9 cellular contexts compared by ENCODE assay signal in genomic region chr16:67673712-67674580, GRCh38. TPM values are rescaled to one million over a fixed set of nuclear protein-coding genes. Genes with fewer than 3 reads are reported as not detected.
DNase-seq lines count a peak whose midpoint lies in the region; ATAC-seq and TF ChIP-seq lines count a peak whose summit lies in the region.
"Had no signal": no experiment of that assay in that cellular context is flagged by ENCODE, and none has a peak within 500 bp of the region (broad histone marks: within the 10 kb centered on the region; RNA-seq: fewer than 3 reads in every experiment).

No MANE protein-coding gene starts in this region.

- no peaks in the 10 kb centered on the region for H3K36me3 Mint-ChIP-seq in T-helper 1 cell treated with Interleukin-12 subunit alpha and Interleukin-12 subunit beta and Interleukin-4 antibody, amounts not matched to agents 30 μg/mL and 1 μg/mL, for 36 hours (ENCODE audit: low read depth)
- no peaks in the 10 kb centered on the region for H3K36me3 Mint-ChIP-seq in type B pancreatic cell
- H3K36me3 Mint-ChIP-seq: activated naive CD8-positive, alpha-beta T cell had no signal

- H3K4me3 ChIP-seq in adrenal gland = no peak overlapping the region

- no peaks in the 10 kb centered on the region for H3K27me3 ChIP-seq in adrenal gland

- intact Hi-C loops in adrenal gland (cut with DNase I) = loop anchor here (5.0 to 10.0 kb wide), 4 partner anchors 141 to 361 kb away; no protein-coding TSS in a partner anchor

- peak overlapping the region; percentile 18 to 87 (median 47) for H3K27ac ChIP-seq in adrenal gland

- peak; percentile 64 for ATAC-seq in left lobe of liver
- no peak for ATAC-seq in GM21528 (IDR thresholded peaks at IDR 0.05; ENCODE audit: low FRiP score, unreplicated experiment)

- H3K27me3 Mint-ChIP-seq in T-helper 1 cell treated with Interleukin-12 subunit alpha and Interleukin-12 subunit beta and Interleukin-4 antibody, amounts not matched to agents 30 μg/mL and 1 μg/mL, for 36 hours (ENCODE audit: low read depth) = no peaks in the 10 kb centered on the region
- H3K27me3 Mint-ChIP-seq in type B pancreatic cell = no peaks in the 10 kb centered on the region
- H3K27me3 Mint-ChIP-seq: activated naive CD8-positive, alpha-beta T cell had no signal

- no peak for DNase-seq in T-helper 1 cell
- DNase-seq in adrenal gland = peak; percentile 62 to 86 (median 73)
- peak; percentile 92 for DNase-seq in left lobe of liver (ENCODE audit: low spot score)
- DNase-seq in type B pancreatic cell (ENCODE audit: extremely low spot score, unreplicated experiment) = no peak
- no peak for DNase-seq in activated naive CD4-positive, alpha-beta T cell treated with Interleukin-2 at 50 U/mL for 16 hours
- no peak for DNase-seq in SW480 (ENCODE audit: low spot score)

- H3K4me1 ChIP-seq in adrenal gland (replicated peaks in 1 of 2) = peaks cover 12 to 26% of the 10 kb centered on the region in 2 donors

- H3K36me3 ChIP-seq in adrenal gland (replicated peaks in 1 of 2) = peaks cover 0 to 9% of the 10 kb centered on the region in 2 donors

- TF ChIP-seq CTCF in adrenal gland (IDR thresholded peaks at IDR 0.05) (no peak), type B pancreatic cell (conservative IDR thresholded peaks at IDR 0.05) (no peak)

- H3K9me3 Mint-ChIP-seq in T-helper 1 cell treated with Interleukin-12 subunit alpha and Interleukin-12 subunit beta and Interleukin-4 antibody, amounts not matched to agents 30 μg/mL and 1 μg/mL, for 36 hours = no peaks in the 10 kb centered on the region
- H3K9me3 Mint-ChIP-seq in type B pancreatic cell = no peaks in the 10 kb centered on the region

- H3K9me3 ChIP-seq in adrenal gland (replicated peaks in 1 of 3) = no peaks in the 10 kb centered on the region

- H3K27ac Mint-ChIP-seq in T-helper 1 cell treated with Interleukin-12 subunit alpha and Interleukin-12 subunit beta and Interleukin-4 antibody, amounts not matched to agents 30 μg/mL and 1 μg/mL, for 36 hours = peak overlapping the region; percentile 17
- H3K27ac Mint-ChIP-seq in type B pancreatic cell = peak overlapping the region; percentile 21
- H3K27ac Mint-ChIP-seq: activated naive CD8-positive, alpha-beta T cell had no signal

- TF ChIP-seq POLR2A in adrenal gland (IDR thresholded peaks at IDR 0.05) = no peak

- peaks cover 6% of the 10 kb centered on the region for H3K4me1 Mint-ChIP-seq in T-helper 1 cell treated with Interleukin-12 subunit alpha and Interleukin-12 subunit beta and Interleukin-4 antibody, amounts not matched to agents 30 μg/mL and 1 μg/mL, for 36 hours (ENCODE audit: low read depth)
- peaks cover 22% of the 10 kb centered on the region for H3K4me1 Mint-ChIP-seq in type B pancreatic cell (ENCODE audit: unreplicated experiment)

- WGBS in adrenal gland, 4 donors = 40 to 57% (median 50%) methylated on average over 18 to 21 of the region's 21 CpGs

- H3K4me3 Mint-ChIP-seq in T-helper 1 cell treated with Interleukin-12 subunit alpha and Interleukin-12 subunit beta and Interleukin-4 antibody, amounts not matched to agents 30 μg/mL and 1 μg/mL, for 36 hours = no peak overlapping the region
- H3K4me3 Mint-ChIP-seq in type B pancreatic cell = no peak overlapping the region
- H3K4me3 Mint-ChIP-seq: activated naive CD8-positive, alpha-beta T cell had no signal

RNA-seq across cellular contexts. Expression of gene C16orf86, which starts 7.3 kb away (rescaled TPM):
- total RNA-seq in adrenal gland = 10 to 100 TPM in 4 of 8 donors, 1 to 10 TPM in 4; 4.4 to 17.9 (median 9.3) TPM
- 10 to 100 TPM in 1 of 3 donors, 1 to 10 TPM in 1, under 1 TPM in 1; 0.57 to 14.4 (median 8.2) TPM for polyA plus RNA-seq in adrenal gland
- total RNA-seq in left lobe of liver = 5.5 TPM
- total RNA-seq in type B pancreatic cell (ENCODE audit: low replicate concordance) = 1.5 and 2.8 TPM in 2 replicates

RNA-seq across cellular contexts. Expression of gene ENKD1, which starts 7.4 kb away (rescaled TPM):
- total RNA-seq in adrenal gland (10 to 100 TPM in 7 of 8 donors, 1 to 10 TPM in 1; 8.8 to 69.8 (median 17.8) TPM), left lobe of liver (10.6 TPM), type B pancreatic cell (ENCODE audit: low replicate concordance) (12.2 and 18.8 TPM in 2 replicates)
- 100 to 1,000 TPM in 1 of 3 donors, 10 to 100 TPM in 1, 1 to 10 TPM in 1; 3.0 to 113 (median 72.5) TPM for polyA plus RNA-seq in adrenal gland

RNA-seq across cellular contexts. Expression of gene PARD6A, which starts 13.2 kb away (rescaled TPM):
- total RNA-seq in adrenal gland = 10 to 100 TPM in 4 of 8 donors, 1 to 10 TPM in 4; 7.3 to 49.1 (median 10.5) TPM
- 1 to 10 TPM; 1.5 to 9.3 (median 6.7) TPM for polyA plus RNA-seq in adrenal gland
- total RNA-seq in left lobe of liver = 3.4 TPM
- 4.7 and 6.5 TPM in 2 replicates for total RNA-seq in type B pancreatic cell (ENCODE audit: low replicate concordance)

RNA-seq across cellular contexts. Expression of gene ACD, which starts 13.9 kb away (rescaled TPM):
- total RNA-seq in adrenal gland (10 to 100 TPM in 7 of 8 donors, 1 to 10 TPM in 1; 9.2 to 47.0 (median 20.7) TPM), left lobe of liver (5.0 TPM), type B pancreatic cell (ENCODE audit: low replicate concordance) (19.9 and 31.6 TPM in 2 replicates)
- polyA plus RNA-seq in adrenal gland = 10 to 100 TPM in 2 of 3 donors, 1 to 10 TPM in 1; 7.3 to 26.5 (median 24.3) TPM

RNA-seq across cellular contexts. Expression of gene CARMIL2, which starts 29.0 kb away (rescaled TPM):
- total RNA-seq in adrenal gland (1 to 10 TPM in 5 of 8 donors, under 1 TPM in 3; 0.24 to 2.5 (median 1.3) TPM), left lobe of liver (1.1 TPM), type B pancreatic cell (ENCODE audit: low replicate concordance) (2.8 and 3.4 TPM in 2 replicates)
- 10 to 100 TPM in 1 of 3 donors, 1 to 10 TPM in 1, under 1 TPM in 1; 0.35 to 18.5 (median 4.1) TPM for polyA plus RNA-seq in adrenal gland

Comparison
In these comparisons a context has a peak if more than half of its experiments do, and no peak if none do; other contexts are left out.
1. DNase-seq: peak in adrenal gland (7 of 7) and left lobe of liver (single experiment); none in T-helper 1 cell (0 of 5), type B pancreatic cell (single experiment), activated naive CD4-positive, alpha-beta T cell treated with Interleukin-2 at 50 U/mL for 16 hours (single experiment) and SW480 (single experiment).